ENCODE assay signal across 8 cellular contexts in genomic region chr12:57744777-57745484, GRCh38. TPM values are rescaled to one million over a fixed set of nuclear protein-coding genes. Genes with fewer than 3 reads are reported as not detected.
DNase-seq lines count a peak whose midpoint lies in the region; ATAC-seq and TF ChIP-seq lines count a peak whose summit lies in the region.

TSPAN31 (plus strand) TSS chr12:57745039; CDS start chr12:57745155, 116 bp downstream.

- intact Hi-C loops in CD8-positive, alpha-beta T cell (cut with DNase I, micrococcal nuclease): loop anchor here (1.0 to 5.0 kb wide), 7 partner anchors 7 to 1618 kb away; partner anchors contain the start of genes ARHGAP9 (in 2 of the 2), CDK4 (in 1 of the 2), DDIT3 (in 1 of the 2) and ESYT1 (in 1 of the 2)
- intact Hi-C loops in lower leg skin (cut with DNase I; ENCODE audit: low total_unique reads): no loop called here

- no peak for TF ChIP-seq POLR2A in lower leg skin (IDR thresholded peaks at IDR 0.05)

- H3K27me3 Mint-ChIP-seq in CD8-positive, alpha-beta T cell (ENCODE audit: low read depth): no peaks in the 10 kb centered on the region
- no peaks in the 10 kb centered on the region for H3K27me3 Mint-ChIP-seq in activated CD8-positive, alpha-beta T cell treated with anti-CD3 and anti-CD28 coated beads, Interleukin-2, amount 10 ng/mL, durations not matched to agents 7 days and 5 days (ENCODE audit: low read depth)

- peak within 1 kb of the TSS; percentile 91 for H3K4me3 Mint-ChIP-seq in CD8-positive, alpha-beta T cell
- peak within 1 kb of the TSS; percentile 92 for H3K4me3 Mint-ChIP-seq in activated CD8-positive, alpha-beta T cell treated with anti-CD3 and anti-CD28 coated beads, Interleukin-2, amount 10 ng/mL, durations not matched to agents 7 days and 5 days

- H3K9me3 Mint-ChIP-seq in CD8-positive, alpha-beta T cell: no peaks in the 10 kb centered on the region
- H3K9me3 Mint-ChIP-seq in activated CD8-positive, alpha-beta T cell treated with anti-CD3 and anti-CD28 coated beads, Interleukin-2, amount 10 ng/mL, durations not matched to agents 7 days and 5 days (ENCODE audit: insufficient read depth): no peaks in the 10 kb centered on the region

- no peaks in the 10 kb centered on the region for H3K9me3 ChIP-seq in CD8-positive, alpha-beta T cell (ENCODE audit: low read length)
- H3K9me3 ChIP-seq in ectodermal cell (ENCODE audit: control insufficient read depth, low read length): no peaks in the 10 kb centered on the region

- no peaks in the 10 kb centered on the region for H3K27me3 ChIP-seq in CD8-positive, alpha-beta T cell (ENCODE audit: insufficient read depth, low read length)
- peaks cover 42% of the 10 kb centered on the region for H3K27me3 ChIP-seq in ectodermal cell (ENCODE audit: control insufficient read depth, insufficient read depth, low read length, poor library complexity, severe bottlenecking)

- peak; percentile 85 to 98 (median 93) for DNase-seq in CD8-positive, alpha-beta T cell
- DNase-seq in HS-27A (ENCODE audit: low read depth) (peak; percentile 97), NK-92 (lab: John Stamatoyannopoulos, UW; ENCODE audit: unreplicated experiment) (peak; percentile 68), lower leg skin (ENCODE audit: low spot score in 2 of 2) (peak; percentile 97 to 99)
- peak; percentile 98 for DNase-seq in activated CD8-positive, alpha-beta T cell treated with anti-CD3 and anti-CD28 coated beads, Interleukin-2, amount 10 ng/mL, durations not matched to agents 7 days and 5 days
- peak; percentile 90 to 94 for DNase-seq in stimulated activated CD4-positive, alpha-beta T cell treated with anti-CD3 and anti-CD28 coated beads, Interleukin-4, amount 100 ng/mL, for 4 hours

- H3K36me3 ChIP-seq in CD8-positive, alpha-beta T cell (ENCODE audit: insufficient read depth, low read length): peaks cover 5% of the 10 kb centered on the region
- H3K36me3 ChIP-seq in ectodermal cell (ENCODE audit: control insufficient read depth, insufficient read depth, low read length): peaks cover 17% of the 10 kb centered on the region

- peaks cover 50% of the 10 kb centered on the region for H3K36me3 Mint-ChIP-seq in CD8-positive, alpha-beta T cell
- H3K36me3 Mint-ChIP-seq in activated CD8-positive, alpha-beta T cell treated with anti-CD3 and anti-CD28 coated beads, Interleukin-2, amount 10 ng/mL, durations not matched to agents 7 days and 5 days (ENCODE audit: low read depth): peaks cover 41% of the 10 kb centered on the region

- peak; percentile 82 for ATAC-seq in CD8-positive, alpha-beta T cell
- peak; percentile 70 for ATAC-seq in GM19468 (IDR thresholded peaks at IDR 0.05; ENCODE audit: extremely low read depth, unreplicated experiment)
- peak; percentile 80 for ATAC-seq in activated CD8-positive, alpha-beta T cell treated with anti-CD3 and anti-CD28 coated beads, Interleukin-2, amount 10 ng/mL, durations not matched to agents 7 days and 5 days

- peak within 1 kb of the TSS; percentile 93 for H3K27ac Mint-ChIP-seq in CD8-positive, alpha-beta T cell
- peak within 1 kb of the TSS; percentile 94 for H3K27ac Mint-ChIP-seq in activated CD8-positive, alpha-beta T cell treated with anti-CD3 and anti-CD28 coated beads, Interleukin-2, amount 10 ng/mL, durations not matched to agents 7 days and 5 days

- H3K4me1 ChIP-seq in CD8-positive, alpha-beta T cell (ENCODE audit: insufficient read depth, low read length): peaks cover 40% of the 10 kb centered on the region
- peaks cover 1% of the 10 kb centered on the region for H3K4me1 ChIP-seq in ectodermal cell (ENCODE audit: control insufficient read depth, insufficient read depth, low read length)

- peak within 1 kb of the TSS; percentile 84 for H3K27ac ChIP-seq in CD8-positive, alpha-beta T cell (ENCODE audit: low read depth, low read length)
- H3K27ac ChIP-seq in ectodermal cell (ENCODE audit: insufficient read depth, low read depth, low read length, poor library complexity, severe bottlenecking): peak within 1 kb of the TSS; percentile 96

- no peak for TF ChIP-seq CTCF in CD8-positive, alpha-beta T cell (IDR thresholded peaks at IDR 0.05)
- no peak for TF ChIP-seq CTCF in lower leg skin (IDR thresholded peaks at IDR 0.05)

- POLR2A ChIA-PET in CD8-positive, alpha-beta T cell (lab: Charles Lee): interaction anchor here (0.5 to 2.4 kb wide), 4 partner anchors 22 to 152 kb away, joined by 3 to 6 read pairs (median 4); partner anchors contain the start of genes EEF1AKMT3 and METTL1
- POLR2A ChIA-PET in activated CD8-positive, alpha-beta T cell treated with anti-CD3 and anti-CD28 coated beads, Interleukin-2, amount 10 ng/mL, durations not matched to agents 7 days and 5 days (lab: Charles Lee): interaction anchor here (0.6 to 1.3 kb wide), 6 partner anchors 14 to 1096 kb away, joined by 3 to 4 read pairs (median 4); partner anchors contain the start of gene INHBC

- CTCF ChIA-PET in CD8-positive, alpha-beta T cell (lab: Charles Lee): interaction anchor here (0.6 to 2.2 kb wide), 7 partner anchors 8 to 161 kb away, joined by 3 to 10 read pairs (median 3); partner anchors contain the start of gene OS9
- CTCF ChIA-PET in activated CD8-positive, alpha-beta T cell treated with anti-CD3 and anti-CD28 coated beads, Interleukin-2, amount 10 ng/mL, durations not matched to agents 7 days and 5 days (lab: Charles Lee): interaction anchor here (0.7 to 2.0 kb wide), 10 partner anchors 9 to 286 kb away, joined by 3 to 12 read pairs (median 4); no protein-coding TSS in a partner anchor

- H3K4me3 ChIP-seq in CD8-positive, alpha-beta T cell (ENCODE audit: low read depth, low read length): peak within 1 kb of the TSS; percentile 62
- peak within 1 kb of the TSS; percentile 87 for H3K4me3 ChIP-seq in ectodermal cell (ENCODE audit: insufficient read depth, low read depth, low read length)
- H3K4me3 ChIP-seq in lower leg skin (ENCODE audit: low read depth, poor library complexity, severe bottlenecking): peak within 1 kb of the TSS; percentile 74

- H3K4me1 Mint-ChIP-seq in CD8-positive, alpha-beta T cell (ENCODE audit: low read depth): peaks cover 53% of the 10 kb centered on the region
- peaks cover 53% of the 10 kb centered on the region for H3K4me1 Mint-ChIP-seq in activated CD8-positive, alpha-beta T cell treated with anti-CD3 and anti-CD28 coated beads, Interleukin-2, amount 10 ng/mL, durations not matched to agents 7 days and 5 days (ENCODE audit: low read depth)

- 3 to 4% methylated on average over 29 of the region's 29 CpGs for WGBS in ectodermal cell, 2 experiments
- WGBS in lower leg skin, 2 donors: 0 to 1% methylated on average over 28 to 29 of the region's 29 CpGs

RNA-seq across cellular contexts. Expression of gene TSPAN31, which starts in this region (rescaled TPM):
- total RNA-seq in CD8-positive, alpha-beta T cell: 1 to 10 TPM; 7.3 to 8.0 TPM
- total RNA-seq in activated CD8-positive, alpha-beta T cell treated with anti-CD3 and anti-CD28 coated beads, Interleukin-2, amount 10 ng/mL, durations not matched to agents 7 days and 5 days: 10 to 100 TPM; 12.9 to 13.3 TPM
- 26.4 TPM for polyA plus RNA-seq in ectodermal cell (2013, experiment 1 of 4)
- 30.1 TPM for polyA plus RNA-seq in ectodermal cell (2013, experiment 2 of 4)
- 33.6 TPM for polyA plus RNA-seq in ectodermal cell (2013, experiment 3 of 4)
- 34.1 TPM for polyA plus RNA-seq in ectodermal cell (2013, experiment 4 of 4)
- 10 to 100 TPM; 44.9 to 76.4 (median 54.7) TPM for total RNA-seq in lower leg skin

Comparison
In these comparisons a context has a peak if more than half of its experiments do, and no peak if none do; other contexts are left out.
1. Peak in every context shown above with its lines: DNase-seq, ATAC-seq, H3K4me3 ChIP-seq and H3K27ac ChIP-seq.